In the genomic region with DNA sequence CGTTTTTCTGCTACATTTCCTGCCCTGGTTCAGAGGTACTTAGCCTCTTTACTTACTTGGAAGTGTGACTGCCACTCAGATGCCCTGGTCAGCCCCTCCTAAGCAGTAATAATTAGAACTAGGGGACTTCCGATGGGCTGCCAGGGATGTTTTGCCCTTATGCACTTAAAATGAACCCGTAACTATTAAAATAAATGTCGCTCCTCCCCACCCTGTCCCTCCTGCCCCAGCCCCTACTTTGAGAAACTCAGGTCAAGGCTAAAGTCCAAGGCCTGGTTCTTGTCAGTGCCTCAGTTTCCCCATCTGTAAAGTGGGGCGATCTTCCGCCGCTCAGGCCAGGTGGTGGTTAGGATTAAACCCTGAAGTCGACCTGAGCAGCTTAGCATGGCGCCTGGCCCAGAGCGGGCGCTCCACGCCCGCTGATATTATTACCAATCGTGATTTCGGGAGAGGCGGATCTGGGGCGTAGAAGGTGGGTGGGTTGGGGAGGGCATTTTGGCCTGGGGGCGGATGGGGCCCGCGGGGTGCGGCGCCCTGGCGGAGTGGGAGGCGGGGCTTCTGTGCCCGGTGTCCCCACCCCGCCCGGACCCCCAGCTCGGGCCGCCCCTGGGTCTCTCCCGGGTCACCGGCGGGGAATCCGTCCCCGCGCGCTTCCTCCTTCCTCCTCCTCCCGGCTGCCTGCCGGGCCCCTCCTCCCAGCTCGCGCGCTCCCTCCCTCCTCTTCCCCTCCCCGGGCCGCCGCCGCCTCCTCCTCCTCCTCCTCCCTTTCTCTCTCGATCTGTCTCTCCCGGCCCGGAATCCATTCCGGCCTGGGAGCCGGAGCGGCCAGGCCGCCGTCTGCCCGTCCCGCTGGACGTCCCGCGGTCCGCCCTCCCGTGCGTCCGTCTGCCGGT, we compare ENCODE assay signal across 8 cellular contexts. TPM values are rescaled to one million over a fixed set of nuclear protein-coding genes. Genes with fewer than 3 reads are reported as not detected.
A peak's percentile ranks its signal among the peaks of the same experiment; 100 is the strongest.
DNase-seq lines count a peak whose midpoint lies in the region; ATAC-seq and TF ChIP-seq lines count a peak whose summit lies in the region.

A gene (plus strand): TSS at position 802 of the 893 bp plus-strand sequence. CDS start 38,014 bp downstream, outside the sequence.

- no peak for TF ChIP-seq CTCF in AG10803 (conservative IDR thresholded peaks at IDR 0.05; ENCODE audit: low read length)
- no peak for TF ChIP-seq CTCF in lung (IDR thresholded peaks at IDR 0.05; ENCODE audit: control extremely low read depth, extremely low read depth)

- DNase-seq in AG10803 (ENCODE audit: low read depth) (peak; percentile 79), NCI-H2227 (lab: John Stamatoyannopoulos, UW; ENCODE audit: unreplicated experiment) (peak; percentile 71), lung (ENCODE audit: low spot score) (peak; percentile 84)
- peak; percentile 35 to 39 for DNase-seq in activated CD4-positive, alpha-beta T cell treated with anti-CD3 and anti-CD28 coated beads, Interleukin-2, amount 50 U/mL, for 4 hours
- peak in 2 of 3 donors; percentile 5 to 16 for DNase-seq in effector memory CD4-positive, alpha-beta T cell
- DNase-seq in stimulated activated CD4-positive, alpha-beta T cell treated with anti-CD3 and anti-CD28 coated beads, Interleukin-4, amount 100 ng/mL, for 48 hours (ENCODE audit: low read depth in 2 of 2) = peak; percentile 30 to 32

- no peaks in the 10 kb centered on the region for H3K27me3 ChIP-seq in effector memory CD4-positive, alpha-beta T cell (replicated peaks; ENCODE audit: control insufficient read depth, insufficient read depth, low read length, poor library complexity, severe bottlenecking)
- no peaks in the 10 kb centered on the region for H3K27me3 ChIP-seq in lung (ENCODE audit: control insufficient read depth, insufficient read depth)

- H3K27ac ChIP-seq in effector memory CD4-positive, alpha-beta T cell (ENCODE audit: insufficient read depth, low read length, poor library complexity, severe bottlenecking) = no peak within 1 kb of the TSS
- H3K27ac ChIP-seq in lung (ENCODE audit: low read depth in 1 of 2, low read length in 1 of 2) = peak within 1 kb of the TSS in 1 of 2 donors; percentile 59

- WGBS in lung, 2 donors = 5 to 11% methylated on average over 27 to 63 of the region's 63 CpGs

- H3K36me3 ChIP-seq in effector memory CD4-positive, alpha-beta T cell (ENCODE audit: control insufficient read depth, insufficient read depth, low read length) = no peaks in the 10 kb centered on the region
- H3K36me3 ChIP-seq in lung (ENCODE audit: control insufficient read depth in 2 of 2, insufficient read depth in 2 of 2, low read length in 2 of 2) = no peaks in the 10 kb centered on the region

- ATAC-seq in GM19463 (IDR thresholded peaks at IDR 0.05; ENCODE audit: unreplicated experiment) (peak; percentile 48), lung (ENCODE audit: insufficient read depth, low FRiP score) (peak; percentile 81), GM19328 (IDR thresholded peaks at IDR 0.05; ENCODE audit: unreplicated experiment) (no peak)

- no peaks in the 10 kb centered on the region for H3K9me3 ChIP-seq in effector memory CD4-positive, alpha-beta T cell (ENCODE audit: control insufficient read depth, low read length)
- no peaks in the 10 kb centered on the region for H3K9me3 ChIP-seq in lung (ENCODE audit: control insufficient read depth in 2 of 2, insufficient read depth in 1 of 2, low read length in 1 of 2)

- H3K4me3 ChIP-seq in AG10803 (ENCODE audit: low read length) (peak within 1 kb of the TSS; percentile 78), lung (peak within 1 kb of the TSS; percentile 52)
- peak within 1 kb of the TSS; percentile 78 for H3K4me3 ChIP-seq in effector memory CD4-positive, alpha-beta T cell (ENCODE audit: insufficient read depth, low read depth, low read length, poor library complexity, severe bottlenecking)

- peaks cover 3% of the 10 kb centered on the region for H3K4me1 ChIP-seq in effector memory CD4-positive, alpha-beta T cell (ENCODE audit: control insufficient read depth, insufficient read depth, low read length, poor library complexity, severe bottlenecking)
- H3K4me1 ChIP-seq in lung (ENCODE audit: control insufficient read depth in 2 of 2, insufficient read depth in 2 of 2, low read length in 2 of 2) = peaks cover 0 to 12% of the 10 kb centered on the region in 2 donors

RNA-seq across cellular contexts. Expression of the gene that starts here (rescaled TPM):
- 10 to 100 TPM; 57.8 to 69.5 TPM for total RNA-seq in lung
- polyA plus RNA-seq in lung = 10 to 100 TPM; 35.6 to 42.5 TPM

Comparison
In these comparisons a context has a peak if more than half of its experiments do, and no peak if none do; other contexts are left out.
1. DNase-seq: peak in every context shown above with its lines; median percentile 84 in lung; 79 in AG10803; 71 in NCI-H2227; 37 in activated CD4-positive, alpha-beta T cell treated with anti-CD3 and anti-CD28 coated beads, Interleukin-2, amount 50 U/mL, for 4 hours; 31 in stimulated activated CD4-positive, alpha-beta T cell treated with anti-CD3 and anti-CD28 coated beads, Interleukin-4, amount 100 ng/mL, for 48 hours; 10 in effector memory CD4-positive, alpha-beta T cell.